In the genomic region with DNA sequence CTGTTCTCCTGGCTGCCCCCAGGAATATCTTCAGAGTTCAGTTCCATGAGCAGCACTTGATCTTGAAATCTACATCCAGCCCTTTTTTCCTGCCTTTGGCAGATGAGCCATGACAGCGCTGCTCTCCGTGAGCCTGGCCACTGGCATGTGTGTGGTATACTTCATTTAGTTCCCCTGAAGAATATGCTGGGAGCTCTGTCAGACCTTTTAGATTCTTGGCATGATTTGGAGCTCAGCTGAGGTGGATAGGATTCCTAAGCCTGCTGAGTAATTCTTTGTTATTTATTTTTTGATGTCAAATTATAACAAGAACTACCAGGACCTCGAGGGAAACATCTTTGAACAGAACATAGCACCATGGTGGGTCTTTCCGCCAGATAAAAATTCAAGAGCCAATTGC, we compare ENCODE assay signal across 21 cellular contexts.
"Had no signal": no experiment of that assay in that cellular context is flagged by ENCODE, and none has a peak within 500 bp of the region (broad histone marks: within the 10 kb centered on the region; RNA-seq: fewer than 3 reads in every experiment).

No MANE protein-coding gene starts in this region.

- H3K27me3 ChIP-seq: hepatocyte, right lobe of liver, spleen, tibial artery, upper lobe of left lung, uterus had no signal

- H3K27ac ChIP-seq: hepatocyte, parathyroid adenoma, prostate gland, right lobe of liver, spleen, tibial artery, upper lobe of left lung, uterus had no signal

- H3K4me1 ChIP-seq: parathyroid adenoma, prostate gland, right lobe of liver, spleen, upper lobe of left lung, uterus had no signal

- DNase-seq: effector CD4-positive, alpha-beta T cell; endodermal cell; erythroblast; foreskin melanocyte; head of caudate nucleus; mammary epithelial cell; naive thymus-derived CD4-positive, alpha-beta T cell; nephron progenitor cell; retina; right lobe of liver; spleen; stimulated activated CD4-positive, alpha-beta T cell treated with anti-CD3 and anti-CD28 coated beads, Interleukin-15, amount 100 ng/mL, for 24 hours; stimulated activated CD4-positive, alpha-beta T cell treated with anti-CD3 and anti-CD28 coated beads, Interleukin-1b, Interleukin-23, amount 100 ng/mL, for 48 hours; stimulated activated CD4-positive, alpha-beta T cell treated with anti-CD3 and anti-CD28 coated beads, Interleukin-4, amount 100 ng/mL, for 24 hours; tibial artery; upper lobe of left lung; uterus had no signal

- ATAC-seq: naive thymus-derived CD4-positive, alpha-beta T cell; right lobe of liver; stimulated activated memory B cell treated with anti-CD40 and anti-IgM and Interleukin-4, amounts not matched to agents 10 μg/mL and 1 μg/mL and 100 μg/mL, for 72 hours had no signal

- H3K36me3 ChIP-seq: prostate gland, right lobe of liver, spleen, tibial artery, upper lobe of left lung, uterus had no signal

- H3K79me2 ChIP-seq: hepatocyte, parathyroid adenoma had no signal

- H3K4me2 ChIP-seq: hepatocyte had no signal

- H2AFZ ChIP-seq: hepatocyte, parathyroid adenoma had no signal

- H3K9ac ChIP-seq: parathyroid adenoma had no signal

- H3K4me3 ChIP-seq: hepatocyte, prostate gland, right lobe of liver, spleen, tibial artery, upper lobe of left lung, uterus had no signal

- H3K9me3 ChIP-seq: prostate gland, right lobe of liver, spleen, tibial artery, upper lobe of left lung, uterus had no signal
